In genomic region chr1:216854836-216855485, GRCh38 we compare ENCODE assay signal across 28 cellular contexts.
"Had no signal": no experiment of that assay in that cellular context is flagged by ENCODE, and none has a peak within 500 bp of the region (broad histone marks: within the 10 kb centered on the region; RNA-seq: fewer than 3 reads in every experiment).

No MANE protein-coding gene starts in this region.

- H3K27me3 ChIP-seq: ascending aorta, breast epithelium, cardiac muscle cell, dorsolateral prefrontal cortex, foreskin keratinocyte, gastrocnemius medialis had no signal

- H3K4me3 ChIP-seq: ascending aorta, breast epithelium, cardiac muscle cell, coronary artery, dorsolateral prefrontal cortex, gastrocnemius medialis had no signal

- H3K9me3 Mint-ChIP-seq: activated CD4-positive, alpha-beta memory T cell treated with anti-CD3 and anti-CD28 coated beads for 36 hours; activated CD4-positive, alpha-beta T cell treated with anti-CD3 and anti-CD28 coated beads, Interleukin-2, amount 10 ng/mL, durations not matched to agents 24 days and 14 days; brain; endodermal cell had no signal

- H3K27ac Mint-ChIP-seq: activated CD4-positive, alpha-beta memory T cell treated with anti-CD3 and anti-CD28 coated beads for 36 hours; activated CD4-positive, alpha-beta T cell treated with anti-CD3 and anti-CD28 coated beads for 36 hours; activated CD4-positive, alpha-beta T cell treated with anti-CD3 and anti-CD28 coated beads, Interleukin-2, amount 10 ng/mL, durations not matched to agents 24 days and 14 days; activated CD8-positive, alpha-beta T cell treated with anti-CD3 and anti-CD28 coated beads, Interleukin-2, amount 10 ng/mL, durations not matched to agents 7 days and 5 days; activated naive CD4-positive, alpha-beta T cell treated with anti-CD3 and anti-CD28 coated beads, Interleukin-2, amount 10 ng/mL, durations not matched to agents 7 days and 5 days; activated naive CD8-positive, alpha-beta T cell; activated T-cell treated with anti-CD3 and anti-CD28 coated beads, Interleukin-2, amount 50 U/mL, for 24 hours; activated T-cell treated with anti-CD3 and anti-CD28 coated beads, Interleukin-2, amount 50 U/mL, for 72 hours; brain; dendritic cell treated with granulocyte-macrophage colony-stimulating factor and Interleukin-4, amounts not matched to agents 40 ng/mL and 50 ng/mL, for 4 days; endodermal cell had no signal

- H3K4me1 ChIP-seq: ascending aorta, breast epithelium, foreskin keratinocyte had no signal

- H3K4me3 Mint-ChIP-seq: activated CD4-positive, alpha-beta memory T cell treated with anti-CD3 and anti-CD28 coated beads for 36 hours; activated CD4-positive, alpha-beta T cell treated with anti-CD3 and anti-CD28 coated beads for 36 hours; activated CD4-positive, alpha-beta T cell treated with anti-CD3 and anti-CD28 coated beads, Interleukin-2, amount 10 ng/mL, durations not matched to agents 24 days and 14 days; activated CD8-positive, alpha-beta T cell treated with anti-CD3 and anti-CD28 coated beads, Interleukin-2, amount 10 ng/mL, durations not matched to agents 7 days and 5 days; activated naive CD4-positive, alpha-beta T cell treated with anti-CD3 and anti-CD28 coated beads, Interleukin-2, amount 10 ng/mL, durations not matched to agents 7 days and 5 days; activated naive CD8-positive, alpha-beta T cell; activated T-cell treated with anti-CD3 and anti-CD28 coated beads, Interleukin-2, amount 50 U/mL, for 24 hours; activated T-cell treated with anti-CD3 and anti-CD28 coated beads, Interleukin-2, amount 50 U/mL, for 72 hours; brain; central memory CD8-positive, alpha-beta T cell; dendritic cell treated with granulocyte-macrophage colony-stimulating factor and Interleukin-4, amounts not matched to agents 40 ng/mL and 50 ng/mL, for 4 days; endodermal cell had no signal

- H3K36me3 Mint-ChIP-seq: activated CD4-positive, alpha-beta memory T cell treated with anti-CD3 and anti-CD28 coated beads for 36 hours; activated naive CD4-positive, alpha-beta T cell treated with anti-CD3 and anti-CD28 coated beads, Interleukin-2, amount 10 ng/mL, durations not matched to agents 7 days and 5 days; activated naive CD8-positive, alpha-beta T cell; brain had no signal

- H3K4me1 Mint-ChIP-seq: activated CD4-positive, alpha-beta T cell treated with anti-CD3 and anti-CD28 coated beads for 36 hours; activated CD4-positive, alpha-beta T cell treated with anti-CD3 and anti-CD28 coated beads, Interleukin-2, amount 10 ng/mL, durations not matched to agents 24 days and 14 days; activated naive CD4-positive, alpha-beta T cell treated with anti-CD3 and anti-CD28 coated beads, Interleukin-2, amount 10 ng/mL, durations not matched to agents 7 days and 5 days; central memory CD8-positive, alpha-beta T cell had no signal

- H3K27ac ChIP-seq: ascending aorta, breast epithelium, cardiac muscle cell, coronary artery, dorsolateral prefrontal cortex, foreskin keratinocyte, gastrocnemius medialis had no signal

- H3K36me3 ChIP-seq: ascending aorta, breast epithelium, cardiac muscle cell, gastrocnemius medialis had no signal

- DNase-seq: activated CD4-positive, alpha-beta memory T cell treated with anti-CD3 and anti-CD28 coated beads for 36 hours; activated CD4-positive, alpha-beta T cell treated with anti-CD3 and anti-CD28 coated beads for 36 hours; activated CD4-positive, alpha-beta T cell treated with anti-CD3 and anti-CD28 coated beads, Interleukin-2, amount 10 ng/mL, durations not matched to agents 24 days and 14 days; activated CD4-positive, CD25-positive, alpha-beta regulatory T cell; activated CD4-positive, CD25-positive, alpha-beta regulatory T cell treated with anti-CD3 and anti-CD28 coated beads, Interleukin-2, amount 50 U/mL, for 72 hours; activated CD8-positive, alpha-beta memory T cell treated with anti-CD3 and anti-CD28 coated beads, Interleukin-2, amount 50 U/mL, for 48 hours; activated CD8-positive, alpha-beta T cell treated with anti-CD3 and anti-CD28 coated beads, Interleukin-2, amount 10 ng/mL, durations not matched to agents 7 days and 5 days; activated gamma-delta T cell; activated naive CD4-positive, alpha-beta T cell; activated naive CD4-positive, alpha-beta T cell treated with anti-CD3 and anti-CD28 coated beads, Interleukin-2, amount 10 ng/mL, durations not matched to agents 7 days and 5 days; activated T-cell treated with anti-CD3 and anti-CD28 coated beads for 4 hours; activated T-cell treated with anti-CD3 and anti-CD28 coated beads, Interleukin-2, amount 50 U/mL, for 24 hours; activated T-cell treated with anti-CD3 and anti-CD28 coated beads, Interleukin-2, amount 50 U/mL, for 72 hours; dorsolateral prefrontal cortex; effector memory CD4-positive, alpha-beta T cell; endodermal cell; foreskin keratinocyte; gastrocnemius medialis; T-helper 2 cell had no signal

- ATAC-seq: activated CD4-positive, alpha-beta T cell treated with anti-CD3 and anti-CD28 coated beads for 36 hours; activated CD8-positive, alpha-beta T cell treated with anti-CD3 and anti-CD28 coated beads, Interleukin-2, amount 10 ng/mL, durations not matched to agents 7 days and 5 days; activated T-cell treated with anti-CD3 and anti-CD28 coated beads, Interleukin-2, amount 50 U/mL, for 72 hours; esophagus mucosa; foreskin keratinocyte; gastrocnemius medialis had no signal

- H3K9me3 ChIP-seq: ascending aorta, breast epithelium, gastrocnemius medialis had no signal

- H3K27me3 Mint-ChIP-seq: activated CD4-positive, alpha-beta memory T cell treated with anti-CD3 and anti-CD28 coated beads for 36 hours; activated CD4-positive, alpha-beta T cell treated with anti-CD3 and anti-CD28 coated beads for 36 hours; activated CD4-positive, alpha-beta T cell treated with anti-CD3 and anti-CD28 coated beads, Interleukin-2, amount 10 ng/mL, durations not matched to agents 24 days and 14 days; activated naive CD4-positive, alpha-beta T cell treated with anti-CD3 and anti-CD28 coated beads, Interleukin-2, amount 10 ng/mL, durations not matched to agents 7 days and 5 days; activated naive CD8-positive, alpha-beta T cell; activated T-cell treated with anti-CD3 and anti-CD28 coated beads, Interleukin-2, amount 50 U/mL, for 24 hours; central memory CD8-positive, alpha-beta T cell; dendritic cell treated with granulocyte-macrophage colony-stimulating factor and Interleukin-4, amounts not matched to agents 40 ng/mL and 50 ng/mL, for 4 days had no signal
